Comparison of ENCODE assay signal across 21 cellular contexts in the genomic region with DNA sequence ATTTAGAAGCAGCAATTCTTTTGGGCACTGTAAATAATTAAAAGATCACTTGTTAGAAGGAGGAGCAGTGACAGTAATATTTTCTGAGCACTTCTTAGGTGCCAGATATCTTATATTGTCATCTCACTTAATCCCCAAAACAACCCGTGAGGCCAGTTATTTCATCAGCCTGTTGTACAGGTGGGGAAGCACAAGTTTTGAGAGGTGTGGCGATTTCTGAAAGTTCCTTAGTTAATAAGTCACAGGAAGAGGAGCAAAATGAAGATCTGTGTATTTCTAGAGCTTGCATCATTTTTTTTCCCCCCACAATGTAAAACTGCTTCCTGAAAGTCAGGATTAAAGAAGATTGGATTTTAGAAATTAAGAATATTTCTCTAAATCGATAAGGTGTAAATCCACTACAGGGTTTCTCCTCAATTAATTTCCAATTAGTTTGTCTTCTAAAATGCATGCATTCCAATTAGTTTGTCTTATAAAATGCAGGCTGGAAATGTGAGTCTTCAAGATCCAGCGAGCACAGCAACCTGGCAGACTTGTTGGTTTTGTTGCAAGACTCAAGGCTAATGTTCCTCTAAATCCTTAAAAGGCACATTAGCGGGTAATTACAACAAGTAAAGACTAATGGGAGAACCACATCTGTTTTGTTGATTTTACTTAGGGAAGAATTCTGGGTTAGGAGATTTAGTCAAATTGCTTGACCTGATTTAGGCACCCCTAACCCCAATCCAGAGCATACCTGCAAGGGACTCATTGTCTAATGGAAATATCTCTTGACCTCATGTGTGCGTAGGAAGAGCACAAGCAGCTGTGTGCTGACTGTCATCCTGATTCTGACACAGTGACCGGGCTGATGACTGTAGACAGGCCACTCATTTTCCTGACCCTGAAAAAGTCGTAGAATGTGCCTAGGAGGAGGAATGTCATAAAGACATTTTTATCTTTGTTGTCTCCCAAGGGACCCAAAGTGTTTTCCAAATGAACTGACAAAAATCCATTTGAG.
A peak's percentile ranks its signal among the peaks of the same experiment; 100 is the strongest.
DNase-seq lines count a peak whose midpoint lies in the region; ATAC-seq, FAIRE-seq and TF ChIP-seq lines count a peak whose summit lies in the region.
"Had no signal": no experiment of that assay in that cellular context is flagged by ENCODE, and none has a peak within 500 bp of the region (broad histone marks: within the 10 kb centered on the region; RNA-seq: fewer than 3 reads in every experiment).

No MANE protein-coding gene starts in this region.

- TF ChIP-seq POLR2A in GM12891 (IDR thresholded peaks at IDR 0.05; ENCODE audit: low read depth, low read length): no peak

- H3K27ac ChIP-seq in DND-41 (ENCODE audit: low read length) (peak overlapping the region; percentile 53; the same call in 1 of the 2 replicates), hepatocyte (peak overlapping the region; percentile 53)
- H3K27ac ChIP-seq: right lobe of liver had no signal

- TF ChIP-seq CTCF in DND-41 (IDR thresholded peaks at IDR 0.05; ENCODE audit: borderline replicate concordance, extremely low read depth, low read length, poor library complexity, severe bottlenecking) (no peak), hepatocyte (IDR thresholded peaks at IDR 0.05; ENCODE audit: poor library complexity) (no peak)

- no peaks in the 10 kb centered on the region for H3K27me3 ChIP-seq in DND-41 (ENCODE audit: insufficient read depth, low read length, poor library complexity)
- no peaks in the 10 kb centered on the region for H3K27me3 ChIP-seq in hepatocyte
- H3K27me3 ChIP-seq: right lobe of liver had no signal

- no peaks in the 10 kb centered on the region for H3K79me2 ChIP-seq in DND-41 (ENCODE audit: insufficient read depth, low read length)
- no peaks in the 10 kb centered on the region for H3K79me2 ChIP-seq in hepatocyte

- DNase-seq in DND-41: peak; percentile 16
- DNase-seq in hepatocyte (ENCODE audit: low spot score): peak; percentile 31
- DNase-seq in NCI-H69 (lab: John Stamatoyannopoulos, UW): no peak
- DNase-seq in HTR-8/SVneo (ENCODE audit: insufficient read length, low spot score): no peak
- no peak for DNase-seq in GM12891 (ENCODE audit: insufficient read length, low spot score)
- DNase-seq: activated effector memory CD4-positive, alpha-beta T cell treated with anti-CD3 and anti-CD28 coated beads, Interleukin-2, amount 50 U/mL, for 16 hours; amniotic stem cell; cerebellar nuclear complex; COR-L47; effector memory CD8-positive, alpha-beta T cell; HCEC 1CT; KG1; NCI-H1092 treated with DMSO at 0.1 percent for 48 hours; NCI-H2107; right lobe of liver; stimulated activated CD4-positive, alpha-beta T cell treated with anti-CD3 and anti-CD28 coated beads, Interleukin-1b, Interleukin-23, amount 100 ng/mL, for 48 hours had no signal

- H3K36me3 ChIP-seq in DND-41 (ENCODE audit: insufficient read depth, low read length): no peaks in the 10 kb centered on the region
- no peaks in the 10 kb centered on the region for H3K36me3 ChIP-seq in hepatocyte (replicated peaks; ENCODE audit: insufficient read depth, low read depth)
- H3K36me3 ChIP-seq: right lobe of liver had no signal

- FAIRE-seq in HTR-8/SVneo (lab: Jason Lieb, UNC): no peak
- no peak for FAIRE-seq in GM12891 (lab: Jason Lieb, UNC)
- FAIRE-seq: G401.6 had no signal

- H3K4me1 ChIP-seq in DND-41 (ENCODE audit: insufficient read depth, low read length): peaks cover 17% of the 10 kb centered on the region
- H3K4me1 ChIP-seq in hepatocyte (ENCODE audit: insufficient read depth): peaks cover 8% of the 10 kb centered on the region
- H3K4me1 ChIP-seq: right lobe of liver had no signal

- H3K9me2 ChIP-seq in hepatocyte (replicated peaks; ENCODE audit: insufficient read depth): no peaks in the 10 kb centered on the region

- H3K9ac ChIP-seq in DND-41 (ENCODE audit: low read depth, low read length): no peak overlapping the region; the same call in 1 of the 2 replicates

- H3K4me2 ChIP-seq in DND-41 (ENCODE audit: insufficient read depth, low read length): no peak overlapping the region
- no peak overlapping the region for H3K4me2 ChIP-seq in hepatocyte

- ATAC-seq in DND-41 (ENCODE audit: insufficient read depth, low read depth) (no peak; the same call in 2 of the 3 replicates), GM21381 (IDR thresholded peaks at IDR 0.05; ENCODE audit: unreplicated experiment) (peak; percentile 56), HG03457 (IDR thresholded peaks at IDR 0.05; ENCODE audit: unreplicated experiment) (peak; percentile 54), HG03342 (IDR thresholded peaks at IDR 0.05; ENCODE audit: unreplicated experiment) (no peak)
- ATAC-seq: effector memory CD8-positive, alpha-beta T cell; left lobe of liver had no signal

- H3K4me3 ChIP-seq in DND-41 (ENCODE audit: low read depth in 1 of 2, low read length in 2 of 2): no peak overlapping the region
- no peak overlapping the region for H3K4me3 ChIP-seq in hepatocyte
- H3K4me3 ChIP-seq: right lobe of liver had no signal

- no peaks in the 10 kb centered on the region for H3K9me3 ChIP-seq in DND-41 (ENCODE audit: insufficient read depth, low read length, severe bottlenecking)
- H3K9me3 ChIP-seq in hepatocyte (ENCODE audit: low read depth): no peaks in the 10 kb centered on the region
- H3K9me3 ChIP-seq: right lobe of liver had no signal

- no peaks in the 10 kb centered on the region for H4K20me1 ChIP-seq in DND-41 (ENCODE audit: insufficient read depth, low read length)
- no peaks in the 10 kb centered on the region for H4K20me1 ChIP-seq in hepatocyte (ENCODE audit: insufficient read depth, poor library complexity, severe bottlenecking)

- H2AFZ ChIP-seq in DND-41 (ENCODE audit: low read depth, low read length) (no peak overlapping the region), hepatocyte (no peak overlapping the region)

- 64% methylated on average over 8 of the region's 8 CpGs for WGBS in hepatocyte (ENCODE audit: low lambda C conversion rate, missing lambda C conversion rate)

TF ChIP-seq in GM12891, 5 proteins besides CTCF, POLR2A, EP300 and RAD21:
- TF ChIP-seq POU2F2 (IDR thresholded peaks at IDR 0.05; ENCODE audit: low read depth, low read length) (no peak), SPI1 (IDR thresholded peaks at IDR 0.05; ENCODE audit: low read depth, low read length) (no peak), POLR2AphosphoS5 (IDR thresholded peaks at IDR 0.05; ENCODE audit: low read depth, low read length) (no peak), TAF1 (IDR thresholded peaks at IDR 0.05; ENCODE audit: low read depth, low read length) (no peak), PAX5 (IDR thresholded peaks at IDR 0.05; ENCODE audit: insufficient read depth, low read length, severe bottlenecking) (no peak)

Comparison
In these comparisons a context has a peak if more than half of its experiments do, and no peak if none do; other contexts are left out.
1. ATAC-seq: peak in GM21381 (single experiment) and HG03457 (single experiment); none in DND-41 (single experiment) and HG03342 (single experiment).
2. DNase-seq: peak in DND-41 (single experiment) and hepatocyte (single experiment); none in NCI-H69 (single experiment), HTR-8/SVneo (single experiment) and GM12891 (single experiment).